In genomic region chr15:70486012-70486411, GRCh38 we compare ENCODE assay signal across 15 cellular contexts.
DNase-seq lines count a peak whose midpoint lies in the region; ATAC-seq and TF ChIP-seq lines count a peak whose summit lies in the region.
"Had no signal": no experiment of that assay in that cellular context is flagged by ENCODE, and none has a peak within 500 bp of the region (broad histone marks: within the 10 kb centered on the region; RNA-seq: fewer than 3 reads in every experiment).

No MANE protein-coding gene starts in this region.

- no peaks in the 10 kb centered on the region for H3K9me3 ChIP-seq in PC-9 (ENCODE audit: insufficient read depth, low read depth)
- H3K9me3 ChIP-seq in A673 (ENCODE audit: low read depth, low read length, poor library complexity, severe bottlenecking) = no peaks in the 10 kb centered on the region
- H3K9me3 ChIP-seq: heart left ventricle had no signal

- no peaks in the 10 kb centered on the region for H3K9me3 Mint-ChIP-seq in activated CD8-positive, alpha-beta memory T cell treated with anti-CD3 and anti-CD28 coated beads, Interleukin-2, amount 10 ng/mL, durations not matched to agents 7 days and 5 days (ENCODE audit: low read depth)
- H3K9me3 Mint-ChIP-seq in central memory CD8-positive, alpha-beta T cell = no peaks in the 10 kb centered on the region
- no peaks in the 10 kb centered on the region for H3K9me3 Mint-ChIP-seq in stimulated activated memory B cell treated with anti-CD40 and anti-IgM and Interleukin-4, amounts not matched to agents 10 μg/mL and 1 μg/mL and 100 μg/mL, for 72 hours
- H3K9me3 Mint-ChIP-seq: naive thymus-derived CD8-positive, alpha-beta T cell had no signal

- H3K4me3 Mint-ChIP-seq in activated CD8-positive, alpha-beta memory T cell treated with anti-CD3 and anti-CD28 coated beads, Interleukin-2, amount 10 ng/mL, durations not matched to agents 7 days and 5 days = no peak overlapping the region
- peak overlapping the region; percentile 17 for H3K4me3 Mint-ChIP-seq in central memory CD8-positive, alpha-beta T cell
- no peak overlapping the region for H3K4me3 Mint-ChIP-seq in stimulated activated memory B cell treated with anti-CD40 and anti-IgM and Interleukin-4, amounts not matched to agents 10 μg/mL and 1 μg/mL and 100 μg/mL, for 72 hours

- POLR2A ChIA-PET in PC-9 (lab: Charles Lee; ENCODE audit: unreplicated experiment) = no interaction called here
- POLR2A ChIA-PET in A673 (lab: Charles Lee; ENCODE audit: low non-redundant PET) = no interaction called here

- peaks cover 77% of the 10 kb centered on the region for H3K27me3 Mint-ChIP-seq in activated CD8-positive, alpha-beta memory T cell treated with anti-CD3 and anti-CD28 coated beads, Interleukin-2, amount 10 ng/mL, durations not matched to agents 7 days and 5 days
- peaks cover 19% of the 10 kb centered on the region for H3K27me3 Mint-ChIP-seq in central memory CD8-positive, alpha-beta T cell
- H3K27me3 Mint-ChIP-seq in stimulated activated memory B cell treated with anti-CD40 and anti-IgM and Interleukin-4, amounts not matched to agents 10 μg/mL and 1 μg/mL and 100 μg/mL, for 72 hours = peaks cover 10% of the 10 kb centered on the region

- H3K4me1 ChIP-seq in PC-9 (replicated peaks; ENCODE audit: insufficient read depth) (peaks cover 35% of the 10 kb centered on the region), A673 (ENCODE audit: insufficient read depth, low read length, poor library complexity, severe bottlenecking) (no peaks in the 10 kb centered on the region)

- H3K4me3 ChIP-seq in PC-9 (no peak overlapping the region), A673 (ENCODE audit: low read depth, low read length, poor library complexity, severe bottlenecking) (no peak overlapping the region)
- H3K4me3 ChIP-seq: heart left ventricle had no signal

- intact Hi-C loops in PC-9 (cut with micrococcal nuclease; ENCODE audit: unreplicated experiment) = loop anchor here (1.0 to 5.0 kb wide), 4 partner anchors 23 to 393 kb away; no protein-coding TSS in a partner anchor
- intact Hi-C loops in A673 (cut with micrococcal nuclease; ENCODE audit: unreplicated experiment) = loop anchor here (5.0 to 10.0 kb wide), 2 partner anchors 911 to 1009 kb away; no protein-coding TSS in a partner anchor

- peaks cover 56% of the 10 kb centered on the region for H3K4me1 Mint-ChIP-seq in activated CD8-positive, alpha-beta memory T cell treated with anti-CD3 and anti-CD28 coated beads, Interleukin-2, amount 10 ng/mL, durations not matched to agents 7 days and 5 days
- H3K4me1 Mint-ChIP-seq in central memory CD8-positive, alpha-beta T cell = peaks cover 63% of the 10 kb centered on the region
- H3K4me1 Mint-ChIP-seq in stimulated activated memory B cell treated with anti-CD40 and anti-IgM and Interleukin-4, amounts not matched to agents 10 μg/mL and 1 μg/mL and 100 μg/mL, for 72 hours = peaks cover 36% of the 10 kb centered on the region

- peaks cover 11% of the 10 kb centered on the region for H3K36me3 Mint-ChIP-seq in activated CD8-positive, alpha-beta memory T cell treated with anti-CD3 and anti-CD28 coated beads, Interleukin-2, amount 10 ng/mL, durations not matched to agents 7 days and 5 days
- peaks cover 4% of the 10 kb centered on the region for H3K36me3 Mint-ChIP-seq in central memory CD8-positive, alpha-beta T cell (ENCODE audit: insufficient read depth)
- no peaks in the 10 kb centered on the region for H3K36me3 Mint-ChIP-seq in stimulated activated memory B cell treated with anti-CD40 and anti-IgM and Interleukin-4, amounts not matched to agents 10 μg/mL and 1 μg/mL and 100 μg/mL, for 72 hours
- H3K36me3 Mint-ChIP-seq: naive thymus-derived CD8-positive, alpha-beta T cell had no signal

- BruUV-seq in PC-9 (replicated peaks; lab: Mats Ljungman, UMichigan) (no TSS peak), A673 (replicated peaks; lab: Mats Ljungman, UMichigan) (no TSS peak)

- peak overlapping the region; percentile 85 for H3K27ac Mint-ChIP-seq in activated CD8-positive, alpha-beta memory T cell treated with anti-CD3 and anti-CD28 coated beads, Interleukin-2, amount 10 ng/mL, durations not matched to agents 7 days and 5 days
- H3K27ac Mint-ChIP-seq in central memory CD8-positive, alpha-beta T cell (ENCODE audit: low read depth) = no peak overlapping the region
- H3K27ac Mint-ChIP-seq in stimulated activated memory B cell treated with anti-CD40 and anti-IgM and Interleukin-4, amounts not matched to agents 10 μg/mL and 1 μg/mL and 100 μg/mL, for 72 hours = peak overlapping the region; percentile 75
- H3K27ac Mint-ChIP-seq: progenitor cell of endocrine pancreas had no signal

- H3K27ac ChIP-seq in PC-9 (peak overlapping the region; percentile 91), A673 (ENCODE audit: low read depth, low read length, poor library complexity, severe bottlenecking) (no peak overlapping the region)

- CTCF ChIA-PET in activated CD8-positive, alpha-beta memory T cell treated with anti-CD3 and anti-CD28 coated beads, Interleukin-2, amount 10 ng/mL, durations not matched to agents 7 days and 5 days (lab: Charles Lee) = interaction anchor here (0.6 to 6.7 kb wide), 10 partner anchors 11 to 1008 kb away, joined by 3 to 55 read pairs (median 3); partner anchors contain the start of gene TLE3
- CTCF ChIA-PET in PC-9 (lab: Charles Lee) (interaction anchor here (1.1 kb wide), 1 partner anchor 31 kb away, joined by 3 read pairs; no protein-coding TSS in a partner anchor), A673 (lab: Charles Lee) (no interaction called here)

- no peak for DNase-seq in activated CD8-positive, alpha-beta memory T cell treated with anti-CD3 and anti-CD28 coated beads, Interleukin-2, amount 10 ng/mL, durations not matched to agents 7 days and 5 days
- no peak for DNase-seq in activated CD8-positive, alpha-beta memory T cell treated with anti-CD3 and anti-CD28 coated beads, Interleukin-2, amount 50 U/mL, for 4 hours
- no peak for DNase-seq in PC-9
- DNase-seq in central memory CD8-positive, alpha-beta T cell (ENCODE audit: low spot score in 2 of 2) = no peak
- no peak for DNase-seq in A673 (ENCODE audit: low spot score)
- DNase-seq in ACHN = no peak
- no peak for DNase-seq in pons (ENCODE audit: low spot score)
- DNase-seq: effector CD4-positive, alpha-beta T cell; NCI-H1694; SHP77; T-helper 9 cell had no signal

- H3K36me3 ChIP-seq in PC-9 (ENCODE audit: low read depth) (no peaks in the 10 kb centered on the region), A673 (ENCODE audit: insufficient read depth, low read length, poor library complexity, severe bottlenecking) (no peaks in the 10 kb centered on the region)
- H3K36me3 ChIP-seq: heart left ventricle had no signal

- H3K79me2 ChIP-seq in PC-9 (ENCODE audit: low read depth) = no peaks in the 10 kb centered on the region

- no peaks in the 10 kb centered on the region for H3K27me3 ChIP-seq in PC-9 (ENCODE audit: insufficient read depth, low read depth)
- H3K27me3 ChIP-seq in A673 (replicated peaks; ENCODE audit: insufficient read depth, low read depth, low read length, poor library complexity) = no peaks in the 10 kb centered on the region

- peaks cover 16% of the 10 kb centered on the region for H3F3A ChIP-seq in PC-9 (ENCODE audit: insufficient read depth, low read depth)

- no peak overlapping the region for H2AFZ ChIP-seq in PC-9

- H4K20me1 ChIP-seq in PC-9 (ENCODE audit: insufficient read depth) = no peaks in the 10 kb centered on the region

- no peak for ATAC-seq in activated CD8-positive, alpha-beta memory T cell treated with anti-CD3 and anti-CD28 coated beads, Interleukin-2, amount 10 ng/mL, durations not matched to agents 7 days and 5 days
- no peak for ATAC-seq in central memory CD8-positive, alpha-beta T cell (replicated peaks; ENCODE audit: extremely low read depth, poor library complexity, severe bottlenecking)
- ATAC-seq in stimulated activated memory B cell treated with anti-CD40 and anti-IgM and Interleukin-4, amounts not matched to agents 10 μg/mL and 1 μg/mL and 100 μg/mL, for 72 hours = no peak

- no peak for TF ChIP-seq CTCF in PC-9 (conservative IDR thresholded peaks at IDR 0.05)
- no peak for TF ChIP-seq CTCF in A673 (conservative IDR thresholded peaks at IDR 0.05; ENCODE audit: low read depth, low read length)

- in situ Hi-C loops in ACHN (cut with HindIII; ENCODE audit: low pct_ligation_motif_present, low pct_unique_long_range_greater_than_20kb, low sequenced_read_pairs) = no loop called here

- no peaks in the 10 kb centered on the region for H3K9me2 ChIP-seq in PC-9 (ENCODE audit: insufficient read depth)

- H3K4me2 ChIP-seq in PC-9 = peak overlapping the region; percentile 72
